11 cellular contexts compared by ENCODE assay signal in the genomic region with DNA sequence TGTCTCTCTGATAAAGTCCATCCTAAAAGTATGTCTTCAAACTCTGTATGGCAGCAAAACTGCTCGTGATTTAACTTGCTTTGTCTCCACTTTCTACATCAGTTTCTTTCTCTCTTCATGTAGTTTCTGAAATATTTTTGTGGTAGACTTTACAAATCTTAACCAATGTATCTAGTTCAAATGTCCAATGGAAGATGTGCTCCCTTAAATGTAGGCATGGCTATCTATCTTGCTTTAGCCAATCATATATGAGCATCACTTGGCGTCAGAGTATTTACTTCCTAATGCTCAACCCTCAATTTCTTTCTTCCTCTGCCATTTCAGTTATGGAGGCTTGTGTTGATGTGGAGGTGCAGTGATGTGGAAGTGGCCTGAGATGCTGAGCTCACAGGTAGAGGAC.
DNase-seq lines count a peak whose midpoint lies in the region; ATAC-seq and TF ChIP-seq lines count a peak whose summit lies in the region.
"Had no signal": no experiment of that assay in that cellular context is flagged by ENCODE, and none has a peak within 500 bp of the region (broad histone marks: within the 10 kb centered on the region; RNA-seq: fewer than 3 reads in every experiment).

No MANE protein-coding gene starts in this region.

- no peak for TF ChIP-seq POLR2A in gastrocnemius medialis (IDR thresholded peaks at IDR 0.05)

- no TSS peak for BruUV-seq in PC-3 (replicated peaks; lab: Mats Ljungman, UMichigan)

- H3K27ac ChIP-seq in gastrocnemius medialis: no peak overlapping the region
- no peak overlapping the region for H3K27ac ChIP-seq in caudate nucleus (ENCODE audit: low read depth, low read length)
- H3K27ac ChIP-seq in PC-3 (ENCODE audit: low read length): no peak overlapping the region

- POLR2A ChIA-PET in PC-3 (lab: Charles Lee; ENCODE audit: unreplicated experiment): no interaction called here

- H3F3A ChIP-seq in PC-3 (ENCODE audit: low read length, unreplicated experiment): no peaks in the 10 kb centered on the region

- intact Hi-C loops in gastrocnemius medialis (cut with DNase I; ENCODE audit: low total_unique reads): loop anchor here (5.0 to 10.0 kb wide), 3 partner anchors 205 to 508 kb away; a partner anchor contains a TSS
- intact Hi-C loops in PC-3 (cut with micrococcal nuclease): no loop called here

- H3K4me2 ChIP-seq in PC-3 (ENCODE audit: low read length): no peak overlapping the region

- H3K9ac ChIP-seq in PC-3 (ENCODE audit: low read length): no peak overlapping the region

- CTCF ChIA-PET in PC-3 (lab: Charles Lee): no interaction called here

- H2AFZ ChIP-seq in PC-3 (ENCODE audit: low read length): no peak overlapping the region

- TF ChIP-seq CTCF in GM12864 (IDR thresholded peaks at IDR 0.05; ENCODE audit: low read depth, low read length, missing control alignments): no peak
- TF ChIP-seq CTCF in gastrocnemius medialis (IDR thresholded peaks at IDR 0.05 in 4 of 5, conservative IDR thresholded peaks at IDR 0.05 in 1 of 5): no peak
- no peak for TF ChIP-seq CTCF in PC-3 (conservative IDR thresholded peaks at IDR 0.05; ENCODE audit: low read depth, low read length)

- no peaks in the 10 kb centered on the region for H3K79me2 ChIP-seq in PC-3 (ENCODE audit: low read length)

- H3K27me3 ChIP-seq in gastrocnemius medialis: no peaks in the 10 kb centered on the region
- no peaks in the 10 kb centered on the region for H3K27me3 ChIP-seq in PC-3 (ENCODE audit: low read length)

- peaks cover 13 to 14% of the 10 kb centered on the region in 2 donors for H3K4me1 ChIP-seq in gastrocnemius medialis
- peaks cover 29% of the 10 kb centered on the region for H3K4me1 ChIP-seq in PC-3 (ENCODE audit: insufficient read depth, low read length)

- in situ Hi-C loops in gastrocnemius medialis (cut with MboI; ENCODE audit: low sequenced_read_pairs in 4 of 4): no loop called here

- H3K4me3 ChIP-seq in GM12864 (ENCODE audit: low read depth, low read length) (peak overlapping the region; percentile 26; the same call in 1 of the 2 replicates), gastrocnemius medialis (no peak overlapping the region), PC-3 (ENCODE audit: low read length) (no peak overlapping the region)

- no peaks in the 10 kb centered on the region for H3K36me3 ChIP-seq in gastrocnemius medialis
- no peaks in the 10 kb centered on the region for H3K36me3 ChIP-seq in PC-3 (ENCODE audit: low read depth, low read length)

- H3K9me2 ChIP-seq in PC-3 (replicated peaks; ENCODE audit: low read length): no peaks in the 10 kb centered on the region

- DNase-seq in GM12864 (ENCODE audit: low read depth) (peak; percentile 44), gastrocnemius medialis (no peak), caudate nucleus (lab: John Stamatoyannopoulos, UW) (no peak), PC-3 (no peak)
- no peak for DNase-seq in NK-92 treated with Interleukin-12 subunit alpha and Interleukin-12 subunit beta, amount 100 ng/mL, for 24 hours (lab: John Stamatoyannopoulos, UW)
- DNase-seq: GF-D8, NCI-H2081 treated with DMSO at 0.1 percent for 48 hours, nephron progenitor cell had no signal

- peak; percentile 73 for ATAC-seq in GM19324 (IDR thresholded peaks at IDR 0.05; ENCODE audit: low FRiP score, unreplicated experiment)
- peak; percentile 53 for ATAC-seq in HG02759 (IDR thresholded peaks at IDR 0.05; ENCODE audit: unreplicated experiment)
- ATAC-seq in HG03460 (IDR thresholded peaks at IDR 0.05; ENCODE audit: unreplicated experiment): peak; percentile 53
- ATAC-seq in gastrocnemius medialis: no peak
- no peak for ATAC-seq in PC-3

- H3K9me3 ChIP-seq in gastrocnemius medialis (no peaks in the 10 kb centered on the region), PC-3 (ENCODE audit: low read length) (no peaks in the 10 kb centered on the region)

- no peaks in the 10 kb centered on the region for H4K20me1 ChIP-seq in PC-3 (ENCODE audit: low read length)

Comparison
In these comparisons a context has a peak if more than half of its experiments do, and no peak if none do; other contexts are left out.
1. ATAC-seq: peak in GM19324 (single experiment), HG02759 (single experiment) and HG03460 (single experiment); none in gastrocnemius medialis (0 of 2) and PC-3 (single experiment).